9 cellular contexts compared by ENCODE assay signal in the genomic region with DNA sequence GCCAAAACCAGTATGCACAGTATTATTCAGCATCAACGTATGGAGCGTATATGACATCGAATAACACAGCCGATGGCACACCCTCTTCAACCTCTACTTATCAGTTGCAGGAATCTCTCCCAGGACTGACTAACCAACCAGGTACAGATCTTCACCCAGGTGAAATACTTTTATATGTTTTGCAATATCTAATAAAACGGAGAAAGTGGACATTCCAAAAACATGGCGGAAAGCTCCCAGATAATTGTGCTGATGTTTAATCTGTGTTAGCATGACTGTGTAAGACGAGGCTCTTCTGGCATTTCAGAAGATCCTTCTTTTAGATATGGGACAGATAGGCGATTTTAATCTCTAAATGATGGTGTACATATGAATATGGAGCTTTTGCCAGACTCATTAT.
"Had no signal": no experiment of that assay in that cellular context is flagged by ENCODE, and none has a peak within 500 bp of the region (broad histone marks: within the 10 kb centered on the region; RNA-seq: fewer than 3 reads in every experiment).

No MANE protein-coding gene starts in this region.

- H3K4me3 Mint-ChIP-seq: HFFc6 had no signal

- H3K4me3 ChIP-seq: GM23248, HAP-1, K562 had no signal

- H3K36me3 ChIP-seq: HAP-1 had no signal

- H3K9me3 ChIP-seq: HAP-1 had no signal

- H3K9me3 Mint-ChIP-seq: HFFc6 had no signal

- H3K27ac Mint-ChIP-seq: HFFc6 had no signal

- H2AFZ ChIP-seq: GM23248 had no signal

- ATAC-seq: HCT116, HepG2, K562 had no signal

- H3K27ac ChIP-seq: GM23248, HL-60 had no signal

- H3K9ac ChIP-seq: GM23248 had no signal

- DNase-seq: GM23248, GOT3, H7, HFFc6 had no signal
